In the genomic region with DNA sequence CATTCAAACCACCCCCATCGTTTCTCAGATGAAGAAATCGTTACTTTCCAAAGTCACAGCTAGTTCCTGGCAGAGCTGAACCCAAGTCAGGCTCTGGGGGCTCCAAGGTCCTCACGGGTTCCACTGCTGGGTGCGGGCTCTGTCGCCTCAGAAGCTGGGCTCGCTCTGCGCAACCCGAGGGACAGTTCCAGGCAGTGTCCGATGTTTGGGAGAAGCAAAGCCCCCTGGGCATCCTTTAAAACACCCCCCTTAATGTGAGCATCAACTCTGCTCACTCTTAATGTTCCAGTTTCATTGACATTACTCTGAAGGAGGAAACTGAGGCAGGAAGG, we compare ENCODE assay signal across 10 cellular contexts. TPM values are rescaled to one million over a fixed set of nuclear protein-coding genes. Genes with fewer than 3 reads are reported as not detected.
A peak's percentile ranks its signal among the peaks of the same experiment; 100 is the strongest.
DNase-seq lines count a peak whose midpoint lies in the region; ATAC-seq and TF ChIP-seq lines count a peak whose summit lies in the region.
"Had no signal": no experiment of that assay in that cellular context is flagged by ENCODE, and none has a peak within 500 bp of the region (broad histone marks: within the 10 kb centered on the region; RNA-seq: fewer than 3 reads in every experiment).

No MANE protein-coding gene starts in this region.

- H3K36me3 Mint-ChIP-seq in WTC11 (no peaks in the 10 kb centered on the region), osteocyte (ENCODE audit: unreplicated experiment) (no peaks in the 10 kb centered on the region)

- CTCF ChIA-PET in BJ (lab: Yijun Ruan, JAX) = interaction anchor here (1.0 to 3.3 kb wide), 6 partner anchors 10 to 613 kb away, joined by 3 to 20 read pairs (median 4); no protein-coding TSS in a partner anchor
- CTCF ChIA-PET in WTC11 (lab: Charles Lee) = interaction anchor here (0.6 to 3.1 kb wide), 19 partner anchors 10 to 601 kb away, joined by 3 to 38 read pairs (median 4); partner anchors contain the start of gene KCTD18

- POLR2A ChIA-PET in BJ (lab: Charles Lee) = no interaction called here
- POLR2A ChIA-PET in WTC11 (lab: Charles Lee) = interaction anchor here (0.7 kb wide), 1 partner anchor 63 kb away, joined by 3 read pairs; no protein-coding TSS in a partner anchor

- H3K9me3 Mint-ChIP-seq in WTC11 (no peaks in the 10 kb centered on the region), osteocyte (ENCODE audit: unreplicated experiment) (no peaks in the 10 kb centered on the region)

- H3K4me1 Mint-ChIP-seq in WTC11 (peaks cover 10% of the 10 kb centered on the region), osteocyte (ENCODE audit: unreplicated experiment) (peaks cover 7% of the 10 kb centered on the region)

- no peaks in the 10 kb centered on the region for H3K36me3 ChIP-seq in BJ (ENCODE audit: control insufficient read depth, insufficient read depth, low read length)

- H3K27ac Mint-ChIP-seq in WTC11 (no peak overlapping the region), osteocyte (ENCODE audit: unreplicated experiment) (no peak overlapping the region)

- TF ChIP-seq CTCF in BJ (IDR thresholded peaks at IDR 0.05; ENCODE audit: insufficient read depth, low read depth, low read length) = no peak
- TF ChIP-seq CTCF in WTC11 (IDR thresholded peaks at IDR 0.05) = no peak
- TF ChIP-seq CTCF in foreskin fibroblast (IDR thresholded peaks at IDR 0.05; ENCODE audit: low read depth, low read length) = no peak
- TF ChIP-seq CTCF in osteocyte (IDR thresholded peaks at IDR 0.05) = no peak

- H3K27me3 Mint-ChIP-seq in WTC11 (ENCODE audit: low read depth) (peaks cover 24% of the 10 kb centered on the region), osteocyte (ENCODE audit: unreplicated experiment) (no peaks in the 10 kb centered on the region)

- ATAC-seq in WTC11 (peak; percentile 27), HG03442 (IDR thresholded peaks at IDR 0.05; ENCODE audit: unreplicated experiment) (no peak)

- H3K4me3 ChIP-seq in BJ (ENCODE audit: low read depth, low read length) (peak overlapping the region; percentile 51; the same call in 1 of the 2 replicates), foreskin fibroblast (ENCODE audit: low read depth in 1 of 2, low read length in 2 of 2) (peak overlapping the region; percentile 63 to 70)

- H3K4me3 Mint-ChIP-seq in WTC11 (peak overlapping the region; percentile 83), osteocyte (ENCODE audit: unreplicated experiment) (peak overlapping the region; percentile 71)

- DNase-seq in BJ (ENCODE audit: low read depth) = no peak
- no peak for DNase-seq in WTC11 (ENCODE audit: low spot score)
- no peak for DNase-seq in foreskin fibroblast
- no peak for DNase-seq in osteocyte (ENCODE audit: extremely low spot score, unreplicated experiment)
- no peak for DNase-seq in DMS153 (lab: John Stamatoyannopoulos, UW)
- DNase-seq in GF-D8 (lab: John Stamatoyannopoulos, UW) = no peak
- DNase-seq in LoVo (ENCODE audit: low spot score) = no peak
- DNase-seq: activated effector memory CD4-positive, alpha-beta T cell treated with Interleukin-2 at 50 U/mL for 16 hours had no signal

- no peaks in the 10 kb centered on the region for H3K27me3 ChIP-seq in BJ (ENCODE audit: control insufficient read depth, insufficient read depth, low read length)
- H3K27me3 ChIP-seq: SJSA1 had no signal

TF ChIP-seq in WTC11, 78 proteins besides CTCF, POLR2A, EP300 and RAD21:
- TF ChIP-seq TEAD1 (CRISPR knock-in tag; IDR thresholded peaks at IDR 0.05) (no peak), NFATC4 (CRISPR knock-in tag; IDR thresholded peaks at IDR 0.05) (no peak)
- TF ChIP-seq, protein P1, sequence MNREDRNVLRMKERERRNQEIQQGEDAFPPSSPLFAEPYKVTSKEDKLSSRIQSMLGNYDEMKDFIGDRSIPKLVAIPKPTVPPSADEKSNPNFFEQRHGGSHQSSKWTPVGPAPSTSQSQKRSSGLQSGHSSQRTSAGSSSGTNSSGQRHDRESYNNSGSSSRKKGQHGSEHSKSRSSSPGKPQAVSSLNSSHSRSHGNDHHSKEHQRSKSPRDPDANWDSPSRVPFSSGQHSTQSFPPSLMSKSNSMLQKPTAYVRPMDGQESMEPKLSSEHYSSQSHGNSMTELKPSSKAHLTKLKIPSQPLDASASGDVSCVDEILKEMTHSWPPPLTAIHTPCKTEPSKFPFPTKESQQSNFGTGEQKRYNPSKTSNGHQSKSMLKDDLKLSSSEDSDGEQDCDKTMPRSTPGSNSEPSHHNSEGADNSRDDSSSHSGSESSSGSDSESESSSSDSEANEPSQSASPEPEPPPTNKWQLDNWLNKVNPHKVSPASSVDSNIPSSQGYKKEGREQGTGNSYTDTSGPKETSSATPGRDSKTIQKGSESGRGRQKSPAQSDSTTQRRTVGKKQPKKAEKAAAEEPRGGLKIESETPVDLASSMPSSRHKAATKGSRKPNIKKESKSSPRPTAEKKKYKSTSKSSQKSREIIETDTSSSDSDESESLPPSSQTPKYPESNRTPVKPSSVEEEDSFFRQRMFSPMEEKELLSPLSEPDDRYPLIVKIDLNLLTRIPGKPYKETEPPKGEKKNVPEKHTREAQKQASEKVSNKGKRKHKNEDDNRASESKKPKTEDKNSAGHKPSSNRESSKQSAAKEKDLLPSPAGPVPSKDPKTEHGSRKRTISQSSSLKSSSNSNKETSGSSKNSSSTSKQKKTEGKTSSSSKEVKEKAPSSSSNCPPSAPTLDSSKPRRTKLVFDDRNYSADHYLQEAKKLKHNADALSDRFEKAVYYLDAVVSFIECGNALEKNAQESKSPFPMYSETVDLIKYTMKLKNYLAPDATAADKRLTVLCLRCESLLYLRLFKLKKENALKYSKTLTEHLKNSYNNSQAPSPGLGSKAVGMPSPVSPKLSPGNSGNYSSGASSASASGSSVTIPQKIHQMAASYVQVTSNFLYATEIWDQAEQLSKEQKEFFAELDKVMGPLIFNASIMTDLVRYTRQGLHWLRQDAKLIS (CRISPR knock-in tag; IDR thresholded peaks at IDR 0.05; ENCODE audit: borderline replicate concordance) = 0 out of 2 replicates have a peak, but pooled peaks have one; percentile 8

RNA-seq across cellular contexts. Expression of gene AOX1, which starts 0.8 kb away (rescaled TPM):
- polyA plus RNA-seq in BJ (2011; rRNA removed) = 10.2 and 16.0 TPM in 2 replicates
- polyA minus RNA-seq in BJ (2011; rRNA and poly(A)+ RNA removed) = 12.7 and 29.8 TPM in 2 replicates
- 3.6 to 5.4 TPM (median 4.8 TPM) in 3 replicates for total RNA-seq in WTC11 (2021)
- total RNA-seq in osteocyte = 0.97 and 1.7 TPM in 2 replicates
